In the genomic region with DNA sequence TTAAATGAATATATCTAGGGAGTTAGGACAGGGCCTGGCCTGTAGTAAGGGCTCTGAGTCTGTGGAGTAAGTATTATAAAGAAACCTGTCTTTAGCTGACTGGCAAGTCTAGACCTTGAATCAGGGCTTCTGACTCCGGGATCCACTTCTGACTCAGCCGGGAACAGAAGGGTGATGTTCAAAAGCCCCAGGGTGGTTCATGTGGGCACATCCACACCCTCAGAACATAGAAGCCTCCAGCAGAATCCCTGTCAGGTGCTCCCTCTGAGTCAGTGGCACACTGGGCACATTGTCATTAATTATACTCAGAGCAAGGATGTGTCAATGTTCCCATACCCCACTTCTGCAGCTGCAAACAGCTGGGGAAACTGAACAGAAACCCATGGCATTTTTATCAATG, we compare ENCODE assay signal across 19 cellular contexts. TPM values are rescaled to one million over a fixed set of nuclear protein-coding genes. Genes with fewer than 3 reads are reported as not detected.
DNase-seq lines count a peak whose midpoint lies in the region; ATAC-seq and TF ChIP-seq lines count a peak whose summit lies in the region.
"Had no signal": no experiment of that assay in that cellular context is flagged by ENCODE, and none has a peak within 500 bp of the region (broad histone marks: within the 10 kb centered on the region; RNA-seq: fewer than 3 reads in every experiment).

No MANE protein-coding gene starts in this region.

- no peaks in the 10 kb centered on the region for H3K36me3 Mint-ChIP-seq in activated T-helper 17 cell treated with anti-CD3 and anti-CD28 coated beads, Interleukin-2, amount 50 U/mL, for 72 hours (ENCODE audit: low read depth)
- H3K36me3 Mint-ChIP-seq: CD8-positive, alpha-beta memory T cell; mesothelial cell of epicardium had no signal

- H3K4me3 ChIP-seq in kidney epithelial cell (ENCODE audit: low read depth, low read length) = no peak overlapping the region
- H3K4me3 ChIP-seq in spleen = no peak overlapping the region
- H3K4me3 ChIP-seq: HAP-1, transverse colon had no signal

- in situ Hi-C loops in Caki2 (cut with HindIII; ENCODE audit: low pct_unique_long_range_greater_than_20kb, low sequenced_read_pairs) = no loop called here

- TF ChIP-seq CTCF in kidney epithelial cell (IDR thresholded peaks at IDR 0.05; ENCODE audit: insufficient read depth, low read length, poor library complexity, severe bottlenecking) (no peak), spleen (IDR thresholded peaks at IDR 0.05 in 8 of 11, conservative IDR thresholded peaks at IDR 0.05 in 3 of 11) (no peak)

- H3K27ac ChIP-seq in spleen = no peak overlapping the region
- H3K27ac ChIP-seq: transverse colon had no signal

- peaks cover 4 to 43% (median 28%) of the 10 kb centered on the region in 6 donors for H3K4me1 ChIP-seq in spleen
- H3K4me1 ChIP-seq: HAP-1, transverse colon had no signal

- H3K4me1 Mint-ChIP-seq in activated T-helper 17 cell treated with anti-CD3 and anti-CD28 coated beads, Interleukin-2, amount 50 U/mL, for 72 hours = peaks cover 10% of the 10 kb centered on the region
- H3K4me1 Mint-ChIP-seq: mesothelial cell of epicardium, nephron had no signal

- no peak for TF ChIP-seq POLR2A in spleen (IDR thresholded peaks at IDR 0.05)

- peak; percentile 64 for ATAC-seq in activated T-helper 17 cell treated with anti-CD3 and anti-CD28 coated beads, Interleukin-2, amount 50 U/mL, for 72 hours (replicated peaks)
- ATAC-seq in HG03439 (IDR thresholded peaks at IDR 0.05; ENCODE audit: unreplicated experiment) = no peak

- intact Hi-C loops in spleen (cut with DNase I; ENCODE audit: low total_unique reads) = no loop called here

- H3K9me3 ChIP-seq in spleen = no peaks in the 10 kb centered on the region
- H3K9me3 ChIP-seq: HAP-1, transverse colon had no signal

- no peak overlapping the region for H3K4me3 Mint-ChIP-seq in activated T-helper 17 cell treated with anti-CD3 and anti-CD28 coated beads, Interleukin-2, amount 50 U/mL, for 72 hours
- H3K4me3 Mint-ChIP-seq: CD8-positive, alpha-beta memory T cell; mesothelial cell of epicardium; nephron; stimulated activated naive CD8-positive, alpha-beta T cell treated with anti-CD3 and anti-CD28 coated beads, Interleukin-15, Interleukin-2, amounts not matched to agents 100 ng/mL and 50 ng/mL, for 24 hours had no signal

- DNase-seq in Caki2 (ENCODE audit: low read depth) (peak; percentile 2), HPDE6-E6E7 (ENCODE audit: extremely low spot score) (peak; percentile 72), kidney epithelial cell (ENCODE audit: low read depth) (peak; percentile 32), spleen (no peak)
- DNase-seq in NK-92 treated with Interleukin-12 subunit alpha and Interleukin-12 subunit beta, amount 100 ng/mL, for 24 hours (lab: John Stamatoyannopoulos, UW) = no peak
- DNase-seq: activated CD4-positive, alpha-beta T cell treated with anti-CD3 and anti-CD28 coated beads for 4 hours; activated gamma-delta T cell; CD8-positive, alpha-beta memory T cell; central memory CD4-positive, alpha-beta T cell; NCI-H1105; NCI-H2081 treated with DMSO at 0.1 percent for 48 hours; NCI-H446 treated with DMSO at 0.1 percent for 48 hours; transverse colon had no signal

- H3K27me3 Mint-ChIP-seq in activated T-helper 17 cell treated with anti-CD3 and anti-CD28 coated beads, Interleukin-2, amount 50 U/mL, for 72 hours = no peaks in the 10 kb centered on the region
- H3K27me3 Mint-ChIP-seq: CD8-positive, alpha-beta memory T cell; stimulated activated naive CD8-positive, alpha-beta T cell treated with anti-CD3 and anti-CD28 coated beads, Interleukin-15, Interleukin-2, amounts not matched to agents 100 ng/mL and 50 ng/mL, for 24 hours had no signal

- 90 to 96% (median 92%) methylated on average over 2 of the region's 2 CpGs for WGBS in spleen, 5 donors

- H3K9me3 Mint-ChIP-seq in activated T-helper 17 cell treated with anti-CD3 and anti-CD28 coated beads, Interleukin-2, amount 50 U/mL, for 72 hours = no peaks in the 10 kb centered on the region
- H3K9me3 Mint-ChIP-seq: CD8-positive, alpha-beta memory T cell; mesothelial cell of epicardium; nephron; stimulated activated naive CD8-positive, alpha-beta T cell treated with anti-CD3 and anti-CD28 coated beads, Interleukin-15, Interleukin-2, amounts not matched to agents 100 ng/mL and 50 ng/mL, for 24 hours had no signal

- H3K27ac Mint-ChIP-seq in activated T-helper 17 cell treated with anti-CD3 and anti-CD28 coated beads, Interleukin-2, amount 50 U/mL, for 72 hours = no peak overlapping the region
- H3K27ac Mint-ChIP-seq: mesothelial cell of epicardium; nephron; stimulated activated naive CD8-positive, alpha-beta T cell treated with anti-CD3 and anti-CD28 coated beads, Interleukin-15, Interleukin-2, amounts not matched to agents 100 ng/mL and 50 ng/mL, for 24 hours had no signal

- H3K27me3 ChIP-seq in kidney epithelial cell (ENCODE audit: control insufficient read depth, insufficient read depth, low read length) (no peaks in the 10 kb centered on the region), spleen (replicated peaks in 1 of 7) (no peaks in the 10 kb centered on the region)
- H3K27me3 ChIP-seq: transverse colon had no signal

- H3K36me3 ChIP-seq in kidney epithelial cell (ENCODE audit: control insufficient read depth, insufficient read depth, low read length) = no peaks in the 10 kb centered on the region
- no peaks in the 10 kb centered on the region for H3K36me3 ChIP-seq in spleen
- H3K36me3 ChIP-seq: HAP-1, transverse colon had no signal

RNA-seq across cellular contexts. Expression of gene SNRK, which starts 26.7 kb away (rescaled TPM):
- total RNA-seq in Caki2 (2014; rRNA removed; shearing (Covaris generic); ENCODE audit: low replicate concordance) = 11.5 and 11.8 TPM in 2 replicates
- total RNA-seq in activated T-helper 17 cell treated with anti-CD3 and anti-CD28 coated beads, Interleukin-2, amount 50 U/mL, for 72 hours = 10 to 100 TPM; 25.7 to 25.8 TPM
- 24.0 and 25.0 TPM in 2 replicates for total RNA-seq in kidney epithelial cell
- 100 to 1,000 TPM in 4 of 7 donors, 10 to 100 TPM in 3; 83.7 to 121 (median 106) TPM for total RNA-seq in spleen
- polyA plus RNA-seq in spleen = 10 to 100 TPM; 12.0 to 17.9 (median 12.8) TPM

Comparison
In these comparisons a context has a peak if more than half of its experiments do, and no peak if none do; other contexts are left out.
1. DNase-seq: peak in Caki2 (single experiment), HPDE6-E6E7 (single experiment) and kidney epithelial cell (single experiment); none in NK-92 treated with Interleukin-12 subunit alpha and Interleukin-12 subunit beta, amount 100 ng/mL, for 24 hours (single experiment) and spleen (single experiment).